8 cellular contexts compared by ENCODE assay signal in genomic region chr1:26724118-26724517, GRCh38. TPM values are rescaled to one million over a fixed set of nuclear protein-coding genes. Genes with fewer than 3 reads are reported as not detected.
DNase-seq lines count a peak whose midpoint lies in the region; ATAC-seq, FAIRE-seq and TF ChIP-seq lines count a peak whose summit lies in the region.

No MANE protein-coding gene starts in this region.

- CTCF ChIA-PET in activated CD8-positive, alpha-beta T cell treated with anti-CD3 and anti-CD28 coated beads for 36 hours (lab: Charles Lee): interaction anchor here (0.9 to 2.9 kb wide), 8 partner anchors 9 to 121 kb away, joined by 3 to 18 read pairs (median 10); partner anchors contain the start of gene PIGV
- CTCF ChIA-PET in activated CD8-positive, alpha-beta T cell treated with anti-CD3 and anti-CD28 coated beads, Interleukin-2, amount 10 ng/mL, durations not matched to agents 7 days and 5 days (lab: Charles Lee): interaction anchor here (0.8 to 3.8 kb wide), 8 partner anchors 9 to 66 kb away, joined by 3 to 33 read pairs (median 7); partner anchors contain the start of gene PIGV

- peak overlapping the region; percentile 48 for H3K27ac Mint-ChIP-seq in activated CD8-positive, alpha-beta T cell treated with anti-CD3 and anti-CD28 coated beads for 36 hours
- H3K27ac Mint-ChIP-seq in activated CD8-positive, alpha-beta T cell treated with anti-CD3 and anti-CD28 coated beads, Interleukin-2, amount 10 ng/mL, durations not matched to agents 7 days and 5 days: no peak overlapping the region

- peak overlapping the region in 1 of 2 donors; percentile 29 for H3K4me3 ChIP-seq in ascending aorta
- H3K4me3 ChIP-seq in keratinocyte (ENCODE audit: control insufficient read depth in 2 of 3, extremely low read depth in 1 of 3, insufficient read depth in 2 of 3, low read depth in 1 of 3, low read length in 3 of 3): no peak overlapping the region
- peak overlapping the region; percentile 38 to 55 for H3K4me3 ChIP-seq in stomach smooth muscle (ENCODE audit: low read length in 2 of 2)

- H3K36me3 ChIP-seq in ascending aorta: no peaks in the 10 kb centered on the region
- peaks cover 0 to 1% of the 10 kb centered on the region in 2 experiments for H3K36me3 ChIP-seq in keratinocyte (ENCODE audit: control insufficient read depth in 2 of 2, extremely low read depth in 1 of 2, insufficient read depth in 2 of 2, low read length in 2 of 2)
- peaks cover 0 to 2% of the 10 kb centered on the region in 2 donors for H3K36me3 ChIP-seq in stomach smooth muscle (ENCODE audit: control insufficient read depth in 2 of 2, insufficient read depth in 2 of 2, low read length in 2 of 2)

- no peaks in the 10 kb centered on the region for H3K27me3 Mint-ChIP-seq in activated CD8-positive, alpha-beta T cell treated with anti-CD3 and anti-CD28 coated beads for 36 hours
- no peaks in the 10 kb centered on the region for H3K27me3 Mint-ChIP-seq in activated CD8-positive, alpha-beta T cell treated with anti-CD3 and anti-CD28 coated beads, Interleukin-2, amount 10 ng/mL, durations not matched to agents 7 days and 5 days (ENCODE audit: low read depth)

- H3K4me3 Mint-ChIP-seq in activated CD8-positive, alpha-beta T cell treated with anti-CD3 and anti-CD28 coated beads for 36 hours: no peak overlapping the region
- no peak overlapping the region for H3K4me3 Mint-ChIP-seq in activated CD8-positive, alpha-beta T cell treated with anti-CD3 and anti-CD28 coated beads, Interleukin-2, amount 10 ng/mL, durations not matched to agents 7 days and 5 days

- H3K27me3 ChIP-seq in ascending aorta (no peaks in the 10 kb centered on the region), keratinocyte (ENCODE audit: control insufficient read depth, extremely low read depth, insufficient read depth, low read length) (no peaks in the 10 kb centered on the region), stomach smooth muscle (ENCODE audit: control insufficient read depth in 1 of 2, insufficient read depth in 2 of 2, low read length in 2 of 2) (no peaks in the 10 kb centered on the region)

- H3K4me2 ChIP-seq in keratinocyte (ENCODE audit: control insufficient read depth, extremely low read depth, insufficient read depth, low read depth, low read length): peak overlapping the region; percentile 62

- no peaks in the 10 kb centered on the region for H3K9me3 ChIP-seq in ascending aorta
- no peaks in the 10 kb centered on the region for H3K9me3 ChIP-seq in keratinocyte (ENCODE audit: control insufficient read depth, low read depth, low read length)
- no peaks in the 10 kb centered on the region for H3K9me3 ChIP-seq in stomach smooth muscle (ENCODE audit: control insufficient read depth in 2 of 2, low read length in 2 of 2)

- H3K79me2 ChIP-seq in keratinocyte (ENCODE audit: control insufficient read depth, insufficient read depth, low read length): peaks cover 88% of the 10 kb centered on the region

- intact Hi-C loops in activated CD8-positive, alpha-beta T cell treated with anti-CD3 and anti-CD28 coated beads for 36 hours (cut with micrococcal nuclease): no loop called here
- intact Hi-C loops in ascending aorta (cut with DNase I): no loop called here

- H3K27ac ChIP-seq in ascending aorta (peak overlapping the region; percentile 16 to 70), keratinocyte (ENCODE audit: control insufficient read depth, insufficient read depth, low read length) (peak overlapping the region; percentile 61), stomach smooth muscle (ENCODE audit: low read length) (peak overlapping the region; percentile 32)

- dilution Hi-C loops in keratinocyte (cut with MboI; ENCODE audit: extremely low pct_ligation_motif_present, low sequenced_read_pairs): no loop called here

- no peak for TF ChIP-seq CTCF in activated CD8-positive, alpha-beta T cell treated with anti-CD3 and anti-CD28 coated beads for 36 hours (IDR thresholded peaks at IDR 0.05)
- TF ChIP-seq CTCF in ascending aorta (IDR thresholded peaks at IDR 0.05) (no peak), keratinocyte (optimal IDR thresholded peaks at IDR 0.05 in 1 of 3, IDR thresholded peaks at IDR 0.05 in 1 of 3, conservative IDR thresholded peaks at IDR 0.05 in 1 of 3; ENCODE audit: extremely low read depth in 1 of 3, insufficient read depth in 2 of 3, low read length in 3 of 3) (no peak), GM13976 (IDR thresholded peaks at IDR 0.05; ENCODE audit: borderline replicate concordance, control extremely low read depth, extremely low read depth, insufficient read depth, missing control alignments) (no peak)

- H3K4me1 ChIP-seq in ascending aorta (peaks cover 15 to 79% of the 10 kb centered on the region in 2 donors), keratinocyte (ENCODE audit: control insufficient read depth, extremely low read depth, insufficient read depth, low read length) (peaks cover 23% of the 10 kb centered on the region), stomach smooth muscle (ENCODE audit: control insufficient read depth, insufficient read depth, low read length) (peaks cover 27% of the 10 kb centered on the region)

- peaks cover 23% of the 10 kb centered on the region for H4K20me1 ChIP-seq in keratinocyte (ENCODE audit: control insufficient read depth, extremely low read depth, insufficient read depth, low read length)

- H3K9ac ChIP-seq in keratinocyte (ENCODE audit: control insufficient read depth, extremely low read depth, insufficient read depth, low read length): peak overlapping the region; percentile 24
- H3K9ac ChIP-seq in stomach smooth muscle (ENCODE audit: low read length in 2 of 2): no peak overlapping the region

- peaks cover 93% of the 10 kb centered on the region for H3K4me1 Mint-ChIP-seq in activated CD8-positive, alpha-beta T cell treated with anti-CD3 and anti-CD28 coated beads for 36 hours (ENCODE audit: low read depth)
- H3K4me1 Mint-ChIP-seq in activated CD8-positive, alpha-beta T cell treated with anti-CD3 and anti-CD28 coated beads, Interleukin-2, amount 10 ng/mL, durations not matched to agents 7 days and 5 days (ENCODE audit: low read depth): peaks cover 82% of the 10 kb centered on the region

- POLR2A ChIA-PET in activated CD8-positive, alpha-beta T cell treated with anti-CD3 and anti-CD28 coated beads for 36 hours (lab: Charles Lee): interaction anchor here (1.2 to 12.7 kb wide), 8 partner anchors 8 to 106 kb away, joined by 3 to 123 read pairs (median 8); partner anchors contain the start of genes ARID1A and PIGV
- POLR2A ChIA-PET in activated CD8-positive, alpha-beta T cell treated with anti-CD3 and anti-CD28 coated beads, Interleukin-2, amount 10 ng/mL, durations not matched to agents 7 days and 5 days (lab: Charles Lee): interaction anchor here (1.0 to 2.6 kb wide), 6 partner anchors 11 to 64 kb away, joined by 3 to 8 read pairs (median 4); partner anchors contain the start of gene PIGV

- no peak for ATAC-seq in activated CD8-positive, alpha-beta T cell treated with anti-CD3 and anti-CD28 coated beads for 36 hours
- ATAC-seq in activated CD8-positive, alpha-beta T cell treated with anti-CD3 and anti-CD28 coated beads, Interleukin-2, amount 10 ng/mL, durations not matched to agents 7 days and 5 days: no peak
- ATAC-seq in HG03457 (IDR thresholded peaks at IDR 0.05; ENCODE audit: unreplicated experiment) (no peak), GM19397 (IDR thresholded peaks at IDR 0.05; ENCODE audit: unreplicated experiment) (no peak)

- no peak for FAIRE-seq in keratinocyte (lab: Jason Lieb, UNC)

- H3K9me1 ChIP-seq in keratinocyte (ENCODE audit: control insufficient read depth, extremely low read depth, insufficient read depth, low read length): peaks cover 5% of the 10 kb centered on the region

- DNase-seq in activated CD8-positive, alpha-beta T cell treated with anti-CD3 and anti-CD28 coated beads for 36 hours: no peak
- DNase-seq in activated CD8-positive, alpha-beta T cell treated with anti-CD3 and anti-CD28 coated beads, Interleukin-2, amount 10 ng/mL, durations not matched to agents 7 days and 5 days: no peak
- DNase-seq in ascending aorta (ENCODE audit: low spot score in 2 of 2): no peak
- no peak for DNase-seq in keratinocyte (ENCODE audit: low read depth, low spot score)
- no peak for DNase-seq in GM13976 (ENCODE audit: low spot score)

- in situ Hi-C loops in GM13976 (cut with MboI; ENCODE audit: low sequenced_read_pairs, unreplicated experiment): no loop called here

- peaks cover 32% of the 10 kb centered on the region for H3K36me3 Mint-ChIP-seq in activated CD8-positive, alpha-beta T cell treated with anti-CD3 and anti-CD28 coated beads for 36 hours (ENCODE audit: low read depth)
- H3K36me3 Mint-ChIP-seq in activated CD8-positive, alpha-beta T cell treated with anti-CD3 and anti-CD28 coated beads, Interleukin-2, amount 10 ng/mL, durations not matched to agents 7 days and 5 days (ENCODE audit: low read depth): peaks cover 37% of the 10 kb centered on the region

- H2AFZ ChIP-seq in keratinocyte (ENCODE audit: control insufficient read depth, low read length): no peak overlapping the region

- no peaks in the 10 kb centered on the region for H3K9me3 Mint-ChIP-seq in activated CD8-positive, alpha-beta T cell treated with anti-CD3 and anti-CD28 coated beads for 36 hours
- no peaks in the 10 kb centered on the region for H3K9me3 Mint-ChIP-seq in activated CD8-positive, alpha-beta T cell treated with anti-CD3 and anti-CD28 coated beads, Interleukin-2, amount 10 ng/mL, durations not matched to agents 7 days and 5 days (ENCODE audit: insufficient read depth)

RNA-seq across cellular contexts. Expression of gene ARID1A, which starts 28.3 kb away (rescaled TPM):
- total RNA-seq in activated CD8-positive, alpha-beta T cell treated with anti-CD3 and anti-CD28 coated beads for 36 hours: 10 to 100 TPM; 82.4 to 84.9 TPM
- 100 to 1,000 TPM; 122 to 123 TPM for total RNA-seq in activated CD8-positive, alpha-beta T cell treated with anti-CD3 and anti-CD28 coated beads, Interleukin-2, amount 10 ng/mL, durations not matched to agents 7 days and 5 days
- 104 TPM for total RNA-seq in ascending aorta
- polyA plus RNA-seq in keratinocyte: 5.9 to 20.6 TPM (median 10.2 TPM) in 3 replicates
- polyA plus RNA-seq in keratinocyte (2011; ENCODE audit: low read depth): 12.6 TPM
- 12.5 and 15.3 TPM in 2 replicates for polyA plus RNA-seq in keratinocyte (2011; cell fraction: cytosol; rRNA removed)
- polyA plus RNA-seq in keratinocyte (2011; cell fraction: nucleus; rRNA removed): 70.1 and 73.8 TPM in 2 replicates
- 20.3 and 29.5 TPM in 2 replicates for polyA plus RNA-seq in keratinocyte (2012; ENCODE audit: low replicate concordance)
- 15.6 to 74.1 TPM (median 41.4 TPM) in 3 replicates for polyA minus RNA-seq in keratinocyte
- 20.3 TPM for polyA minus RNA-seq in keratinocyte (2011; cell fraction: cytosol; rRNA and poly(A)+ RNA removed)
- polyA minus RNA-seq in keratinocyte (2011; cell fraction: nucleus; rRNA and poly(A)+ RNA removed): 47.3 and 69.0 TPM in 2 replicates

Comparison
In these comparisons a context has a peak if more than half of its experiments do, and no peak if none do; other contexts are left out.
1. H3K4me3 ChIP-seq: peak in stomach smooth muscle (2 of 2); none in keratinocyte (0 of 3).
2. Peak in every context shown above with its lines, with median percentiles within 50 percentile points of each other: H3K27ac ChIP-seq.